Comparison of ENCODE assay signal across 10 cellular contexts in genomic region chr17:77458202-77459017, GRCh38.
DNase-seq lines count a peak whose midpoint lies in the region; ATAC-seq, FAIRE-seq and TF ChIP-seq lines count a peak whose summit lies in the region.
"Had no signal": no experiment of that assay in that cellular context is flagged by ENCODE, and none has a peak within 500 bp of the region (broad histone marks: within the 10 kb centered on the region; RNA-seq: fewer than 3 reads in every experiment).

No MANE protein-coding gene starts in this region.

- no peaks in the 10 kb centered on the region for H3K36me3 ChIP-seq in kidney (ENCODE audit: control insufficient read depth in 1 of 2, insufficient read depth in 2 of 2, low read length in 2 of 2)

- H3K27ac Mint-ChIP-seq in memory B cell: peak overlapping the region; percentile 98
- peak overlapping the region; percentile 94 to 98 for H3K27ac Mint-ChIP-seq in stimulated activated naive CD8-positive, alpha-beta T cell treated with anti-CD3 and anti-CD28 coated beads, Interleukin-15, amount 100 ng/mL, for 72 hours

- H3K4me1 Mint-ChIP-seq in memory B cell: peaks cover 62% of the 10 kb centered on the region
- peaks cover 87% of the 10 kb centered on the region for H3K4me1 Mint-ChIP-seq in stimulated activated naive CD8-positive, alpha-beta T cell treated with anti-CD3 and anti-CD28 coated beads, Interleukin-15, amount 100 ng/mL, for 72 hours

- H3K4me1 ChIP-seq in kidney (ENCODE audit: control insufficient read depth in 1 of 2, insufficient read depth in 1 of 2, low read depth in 1 of 2, low read length in 2 of 2): peaks cover 20 to 27% of the 10 kb centered on the region in 2 donors

- H3K4me3 ChIP-seq in kidney (ENCODE audit: low read length in 2 of 2): no peak overlapping the region

- in situ Hi-C loops in GM13977 (cut with MboI; ENCODE audit: low pct_unique_long_range_greater_than_20kb, low sequenced_read_pairs, unreplicated experiment): no loop called here

- no peaks in the 10 kb centered on the region for H3K9me3 ChIP-seq in kidney (ENCODE audit: control insufficient read depth in 1 of 2, low read length in 2 of 2)

- intact Hi-C loops in kidney (cut with DNase I): no loop called here

- H3K27me3 Mint-ChIP-seq in memory B cell: no peaks in the 10 kb centered on the region
- H3K27me3 Mint-ChIP-seq in stimulated activated naive CD8-positive, alpha-beta T cell treated with anti-CD3 and anti-CD28 coated beads, Interleukin-15, amount 100 ng/mL, for 72 hours: no peaks in the 10 kb centered on the region

- H3K27ac ChIP-seq in kidney (ENCODE audit: low read depth in 2 of 2, low read length in 2 of 2): peak overlapping the region in 1 of 2 donors; percentile 43

- H3K9ac ChIP-seq in kidney (ENCODE audit: low read length in 2 of 2): no peak overlapping the region

- no peak for FAIRE-seq in kidney (lab: Jason Lieb, UNC)

- DNase-seq in activated effector memory CD4-positive, alpha-beta T cell treated with anti-CD3 and anti-CD28 coated beads, Interleukin-2, amount 50 U/mL, for 16 hours: peak; percentile 77
- DNase-seq in activated effector memory CD4-positive, alpha-beta T cell treated with Interleukin-2 at 50 U/mL for 16 hours: no peak
- peak; percentile 75 for DNase-seq in activated CD8-positive, alpha-beta memory T cell treated with anti-CD3 and anti-CD28 coated beads, Interleukin-2, amount 50 U/mL, for 48 hours
- DNase-seq in memory B cell (ENCODE audit: low spot score in 2 of 2): no peak
- peak in 1 of 2 donors; percentile 55 for DNase-seq in stimulated activated naive CD8-positive, alpha-beta T cell treated with anti-CD3 and anti-CD28 coated beads, Interleukin-15, amount 100 ng/mL, for 72 hours
- no peak for DNase-seq in GM13977 (ENCODE audit: low spot score)
- no peak for DNase-seq in NCI-H69 (lab: John Stamatoyannopoulos, UW)
- DNase-seq in kidney: no peak
- DNase-seq: endodermal cell, NCI-H1694 treated with DMSO at 0.1 percent for 48 hours had no signal

- peaks cover 3% of the 10 kb centered on the region for H3K36me3 Mint-ChIP-seq in memory B cell

- H3K9me3 Mint-ChIP-seq in memory B cell: no peaks in the 10 kb centered on the region
- no peaks in the 10 kb centered on the region for H3K9me3 Mint-ChIP-seq in stimulated activated naive CD8-positive, alpha-beta T cell treated with anti-CD3 and anti-CD28 coated beads, Interleukin-15, amount 100 ng/mL, for 72 hours
- H3K9me3 Mint-ChIP-seq: endodermal cell had no signal

- H3K4me3 Mint-ChIP-seq in memory B cell: peak overlapping the region; percentile 85
- peak overlapping the region; percentile 93 to 94 for H3K4me3 Mint-ChIP-seq in stimulated activated naive CD8-positive, alpha-beta T cell treated with anti-CD3 and anti-CD28 coated beads, Interleukin-15, amount 100 ng/mL, for 72 hours
- H3K4me3 Mint-ChIP-seq: endodermal cell had no signal

- TF ChIP-seq CTCF in GM13977 (IDR thresholded peaks at IDR 0.05; ENCODE audit: extremely low read depth, insufficient read depth, missing control alignments): no peak
- no peak for TF ChIP-seq CTCF in kidney (IDR thresholded peaks at IDR 0.05; ENCODE audit: borderline replicate concordance, extremely low read depth, insufficient read depth)

- ATAC-seq in memory B cell (ENCODE audit: low read depth): no peak
- ATAC-seq in stimulated activated naive CD8-positive, alpha-beta T cell treated with anti-CD3 and anti-CD28 coated beads, Interleukin-15, amount 100 ng/mL, for 72 hours: no peak

Comparison
In these comparisons a context has a peak if more than half of its experiments do, and no peak if none do; other contexts are left out.
1. DNase-seq: peak in activated effector memory CD4-positive, alpha-beta T cell treated with anti-CD3 and anti-CD28 coated beads, Interleukin-2, amount 50 U/mL, for 16 hours (single experiment) and activated CD8-positive, alpha-beta memory T cell treated with anti-CD3 and anti-CD28 coated beads, Interleukin-2, amount 50 U/mL, for 48 hours (single experiment); none in activated effector memory CD4-positive, alpha-beta T cell treated with Interleukin-2 at 50 U/mL for 16 hours (single experiment), memory B cell (0 of 2), GM13977 (single experiment), NCI-H69 (single experiment) and kidney (single experiment).